In the genomic region with DNA sequence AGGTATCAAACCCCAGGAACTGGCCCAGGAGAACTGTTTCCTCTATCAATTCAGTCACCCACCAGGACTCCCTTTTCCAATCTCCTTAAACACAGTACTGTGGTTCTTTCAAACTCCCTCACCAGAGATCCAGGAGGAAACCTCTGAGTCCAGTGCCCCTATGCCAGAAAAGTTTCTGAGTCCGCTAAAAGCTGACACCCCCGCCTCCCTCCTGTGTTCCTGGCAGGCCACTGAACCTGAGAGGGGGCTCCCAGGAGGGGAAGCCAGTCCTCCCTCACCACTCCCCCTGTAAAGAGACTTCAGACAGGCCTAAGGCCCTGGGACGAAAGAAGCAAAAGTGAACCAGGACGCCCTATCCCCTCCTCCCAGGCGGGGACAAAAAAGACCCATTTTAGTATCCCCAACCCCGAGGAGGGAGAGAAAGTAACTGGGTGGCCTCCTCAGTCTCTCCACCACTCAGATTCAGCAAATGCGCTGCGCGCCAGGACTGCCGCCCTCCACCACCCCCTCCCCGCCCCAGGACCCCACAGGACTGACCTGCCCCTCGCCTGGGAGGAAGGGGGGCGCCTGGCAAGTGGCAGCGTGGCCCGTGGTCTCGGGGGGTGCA, we compare ENCODE assay signal across 8 cellular contexts. TPM values are rescaled to one million over a fixed set of nuclear protein-coding genes. Genes with fewer than 3 reads are reported as not detected.
DNase-seq lines count a peak whose midpoint lies in the region; ATAC-seq, FAIRE-seq and TF ChIP-seq lines count a peak whose summit lies in the region.

No MANE protein-coding gene starts in this region.

- CTCF ChIA-PET in AG04449 (lab: Yijun Ruan, JAX) = interaction anchor here (1.0 to 5.0 kb wide), 9 partner anchors 16 to 291 kb away, joined by 3 to 25 read pairs (median 6); no protein-coding TSS in a partner anchor
- CTCF ChIA-PET in mammary epithelial cell (lab: Charles Lee; ENCODE audit: low non-redundant PET) = no interaction called here

- TF ChIP-seq CTCF in AG04449 (IDR thresholded peaks at IDR 0.05; ENCODE audit: insufficient read depth, low read length, missing control alignments) (no peak), mammary epithelial cell (conservative IDR thresholded peaks at IDR 0.05 in 1 of 2, IDR thresholded peaks at IDR 0.05 in 1 of 2; ENCODE audit: extremely low read depth in 1 of 2, insufficient read depth in 1 of 2, low read depth in 1 of 2, low read length in 2 of 2) (no peak)

- peaks cover 8% of the 10 kb centered on the region for H3K27me3 ChIP-seq in NT2/D1 (ENCODE audit: insufficient read depth, insufficient read length)
- no peaks in the 10 kb centered on the region for H3K27me3 ChIP-seq in mammary epithelial cell (ENCODE audit: insufficient read depth, low read length)

- H3K9ac ChIP-seq in NT2/D1 (ENCODE audit: insufficient read length, low read depth) = peak overlapping the region; percentile 74
- H3K9ac ChIP-seq in mammary epithelial cell (ENCODE audit: insufficient read depth, low read length) = peak overlapping the region; percentile 68

- 0% methylated on average over 4 of the region's 16 CpGs for WGBS in mammary epithelial cell (ENCODE audit: low coverage, missing lambda C conversion rate)

- no peak for DNase-seq in AG04449 (ENCODE audit: low read depth, low spot score)
- DNase-seq in NT2/D1 (ENCODE audit: low read depth, low spot score) = no peak
- peak; percentile 11 for DNase-seq in mammary epithelial cell
- peak; percentile 15 for DNase-seq in iris pigment epithelial cell (ENCODE audit: low read depth)
- peak; percentile 17 to 20 for DNase-seq in stimulated activated CD4-positive, alpha-beta T cell treated with anti-CD3 and anti-CD28 coated beads, Interleukin-2, amount 100 ng/mL, for 48 hours
- no peak for DNase-seq in RCC 7860 (ENCODE audit: low spot score)

- BruUV-seq in mammary epithelial cell (replicated peaks; lab: Mats Ljungman, UMichigan) = no TSS peak

- peak overlapping the region; percentile 89 for H3K4me2 ChIP-seq in mammary epithelial cell (ENCODE audit: insufficient read depth, low read depth, low read length)

- H2AFZ ChIP-seq in mammary epithelial cell (ENCODE audit: low read depth, low read length) = peak overlapping the region; percentile 93

- in situ Hi-C loops in mammary epithelial cell (cut with MboI; ENCODE audit: low sequenced_read_pairs in 2 of 2) = no loop called here

- ATAC-seq in GM18511 (IDR thresholded peaks at IDR 0.05; ENCODE audit: unreplicated experiment) (peak; percentile 27), GM19463 (IDR thresholded peaks at IDR 0.05; ENCODE audit: unreplicated experiment) (no peak)

- POLR2A ChIA-PET in AG04449 (lab: Yijun Ruan, JAX) = interaction anchor here (0.7 to 1.0 kb wide), 2 partner anchors 13 to 14 kb away, joined by 3 read pairs; no protein-coding TSS in a partner anchor

- H3K36me3 ChIP-seq in NT2/D1 (ENCODE audit: insufficient read depth, insufficient read length, low read length) (peaks cover 32% of the 10 kb centered on the region), mammary epithelial cell (ENCODE audit: insufficient read depth, low read length) (peaks cover 3% of the 10 kb centered on the region)

- no peaks in the 10 kb centered on the region for H4K20me1 ChIP-seq in mammary epithelial cell (ENCODE audit: insufficient read depth, low read length)

- peaks cover 49% of the 10 kb centered on the region for H3K79me2 ChIP-seq in mammary epithelial cell (ENCODE audit: insufficient read depth, low read length)

- H3K9me3 ChIP-seq in NT2/D1 (ENCODE audit: insufficient read depth, low read length) (no peaks in the 10 kb centered on the region), mammary epithelial cell (replicated peaks; ENCODE audit: insufficient read depth, low read length) (no peaks in the 10 kb centered on the region)

- dilution Hi-C loops in mammary epithelial cell (cut with HindIII; ENCODE audit: low sequenced_read_pairs) = no loop called here

- H3K4me1 ChIP-seq in NT2/D1 (ENCODE audit: insufficient read depth, insufficient read length) = peaks cover 24% of the 10 kb centered on the region
- H3K4me1 ChIP-seq in mammary epithelial cell (ENCODE audit: insufficient read depth, low read length) = peaks cover 15% of the 10 kb centered on the region

- peak overlapping the region; percentile 43 for H3K27ac ChIP-seq in mammary epithelial cell (ENCODE audit: insufficient read depth, low read depth, low read length)

- no peak for FAIRE-seq in RCC 7860 (lab: Jason Lieb, UNC)

- peak overlapping the region; percentile 80 for H3K4me3 ChIP-seq in AG04449 (ENCODE audit: low read depth, low read length)
- H3K4me3 ChIP-seq in NT2/D1 (ENCODE audit: insufficient read length, low read depth) = peak overlapping the region; percentile 78
- peak overlapping the region; percentile 49 to 90 (median 66) for H3K4me3 ChIP-seq in mammary epithelial cell (replicated peaks in 1 of 3; ENCODE audit: insufficient read depth in 1 of 3, low read depth in 2 of 3, low read length in 3 of 3)

- intact Hi-C loops in mammary epithelial cell (cut with micrococcal nuclease) = loop anchor here (5.0 kb wide), 1 partner anchor 170 kb away; no protein-coding TSS in a partner anchor

RNA-seq across cellular contexts. Expression of a gene that starts 0.6 kb away (rescaled TPM):
- 10 to 100 TPM; 24.7 to 43.2 TPM for total RNA-seq in mammary epithelial cell
- 36.3 TPM for polyA plus RNA-seq in mammary epithelial cell
- 42.5 TPM for polyA minus RNA-seq in mammary epithelial cell

RNA-seq across cellular contexts. Expression of a gene that starts 37.1 kb away (rescaled TPM):
- 10 to 100 TPM; 38.4 to 41.2 TPM for total RNA-seq in mammary epithelial cell
- polyA plus RNA-seq in mammary epithelial cell = 34.9 TPM
- polyA minus RNA-seq in mammary epithelial cell = 71.2 TPM

RNA-seq across cellular contexts. Expression of a gene that starts 37.6 kb away (rescaled TPM):
- total RNA-seq in mammary epithelial cell = not detected
- polyA plus RNA-seq in mammary epithelial cell = not detected
- polyA minus RNA-seq in mammary epithelial cell = not detected

Comparison
In these comparisons a context has a peak if more than half of its experiments do, and no peak if none do; other contexts are left out.
1. DNase-seq: peak in mammary epithelial cell (single experiment), iris pigment epithelial cell (single experiment) and stimulated activated CD4-positive, alpha-beta T cell treated with anti-CD3 and anti-CD28 coated beads, Interleukin-2, amount 100 ng/mL, for 48 hours (2 of 2); none in AG04449 (single experiment), NT2/D1 (single experiment) and RCC 7860 (single experiment).
2. Peak in every context shown above with its lines, with median percentiles within 50 percentile points of each other: H3K4me3 ChIP-seq.